In the genomic region with DNA sequence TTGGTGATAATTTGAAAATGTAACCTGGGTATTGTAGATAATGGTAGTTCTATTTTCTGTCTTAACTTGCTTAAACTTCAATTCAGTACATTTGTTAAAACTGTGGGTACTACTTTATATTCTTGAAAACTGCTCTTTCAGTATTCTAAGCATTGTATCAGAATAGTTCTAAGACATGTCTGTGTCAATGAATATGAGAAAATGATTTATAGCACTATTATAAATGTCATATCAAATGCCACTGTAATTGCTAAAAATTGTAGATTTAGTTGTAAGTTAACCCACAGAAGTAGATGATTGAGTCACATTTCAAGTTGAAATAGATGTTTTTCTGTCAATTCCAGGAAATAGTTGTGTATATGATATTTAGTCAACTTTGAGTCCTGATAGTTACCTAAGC, we compare ENCODE assay signal across 11 cellular contexts. TPM values are rescaled to one million over a fixed set of nuclear protein-coding genes. Genes with fewer than 3 reads are reported as not detected.
DNase-seq lines count a peak whose midpoint lies in the region; ATAC-seq, FAIRE-seq and TF ChIP-seq lines count a peak whose summit lies in the region.
"Had no signal": no experiment of that assay in that cellular context is flagged by ENCODE, and none has a peak within 500 bp of the region (broad histone marks: within the 10 kb centered on the region; RNA-seq: fewer than 3 reads in every experiment).

No MANE protein-coding gene starts in this region.

- H3K4me1 Mint-ChIP-seq in endodermal cell: peaks cover 33% of the 10 kb centered on the region

- H3K36me3 ChIP-seq in PC-3 (ENCODE audit: low read depth, low read length) (peaks cover 15% of the 10 kb centered on the region), endodermal cell (ENCODE audit: control insufficient read depth, insufficient read depth, low read length) (peaks cover 40% of the 10 kb centered on the region), parathyroid adenoma (ENCODE audit: control insufficient read depth, insufficient read depth, low read length) (no peaks in the 10 kb centered on the region), neuronal stem cell (replicated peaks in 1 of 2; ENCODE audit: control insufficient read depth in 2 of 2, insufficient read depth in 2 of 2, low read length in 2 of 2) (peaks cover 2 to 35% of the 10 kb centered on the region in 2 donors)

- H4K91ac ChIP-seq in neuronal stem cell (ENCODE audit: low read depth, low read length, poor library complexity): no peak overlapping the region

- peaks cover 27% of the 10 kb centered on the region for H4K20me1 ChIP-seq in PC-3 (ENCODE audit: low read length)

- no peak overlapping the region for H2BK12ac ChIP-seq in neuronal stem cell (ENCODE audit: low read length)

- intact Hi-C loops in PC-3 (cut with micrococcal nuclease): loop anchor here (5.0 kb wide), 2 partner anchors 679 to 811 kb away; no protein-coding TSS in a partner anchor

- H3K79me2 ChIP-seq in PC-3 (ENCODE audit: low read length) (peaks cover 56% of the 10 kb centered on the region), parathyroid adenoma (peaks cover 21% of the 10 kb centered on the region)

- DNase-seq in GM12892 (ENCODE audit: insufficient read length) (no peak), PC-3 (no peak), endodermal cell (no peak), NCI-H2107 (lab: John Stamatoyannopoulos, UW) (no peak), neuronal stem cell (ENCODE audit: low spot score) (no peak)
- DNase-seq in activated effector memory CD4-positive, alpha-beta T cell treated with Interleukin-2 at 50 U/mL for 16 hours: no peak
- DNase-seq: esophagus squamous epithelium, NCI-H526, posterior cingulate gyrus had no signal

- ATAC-seq in PC-3: no peak

- TF ChIP-seq CTCF in PC-3 (conservative IDR thresholded peaks at IDR 0.05; ENCODE audit: low read depth, low read length) (no peak), endodermal cell (conservative IDR thresholded peaks at IDR 0.05) (no peak), parathyroid adenoma (IDR thresholded peaks at IDR 0.05) (no peak)

- peak overlapping the region; percentile 77 for H3K4me3 ChIP-seq in PC-3 (ENCODE audit: low read length)
- H3K4me3 ChIP-seq in endodermal cell (ENCODE audit: low read length): peak overlapping the region; percentile 90
- H3K4me3 ChIP-seq in parathyroid adenoma (ENCODE audit: low read depth, low read length): peak overlapping the region; percentile 76
- peak overlapping the region in 1 of 2 donors; percentile 75 for H3K4me3 ChIP-seq in neuronal stem cell (ENCODE audit: low read length in 2 of 2)

- no peak overlapping the region for H3K18ac ChIP-seq in neuronal stem cell (ENCODE audit: low read length)

- no peaks in the 10 kb centered on the region for H3K27me3 Mint-ChIP-seq in endodermal cell (ENCODE audit: insufficient read depth)

- no peak for TF ChIP-seq POLR2A in GM12892 (IDR thresholded peaks at IDR 0.05; ENCODE audit: low read depth, low read length)

- no peak overlapping the region for H3K23ac ChIP-seq in neuronal stem cell (ENCODE audit: low read depth, low read length, poor library complexity)

- no peak overlapping the region for H4K8ac ChIP-seq in neuronal stem cell (ENCODE audit: low read depth, low read length)

- peak overlapping the region; percentile 83 for H3K4me3 Mint-ChIP-seq in endodermal cell

- no TSS peak for BruUV-seq in PC-3 (replicated peaks; lab: Mats Ljungman, UMichigan)

- H3K4ac ChIP-seq in neuronal stem cell (ENCODE audit: low read length): no peak overlapping the region

- H3K27ac ChIP-seq in PC-3 (ENCODE audit: low read length) (no peak overlapping the region), endodermal cell (ENCODE audit: low read depth, low read length) (no peak overlapping the region), parathyroid adenoma (no peak overlapping the region), neuronal stem cell (replicated peaks; ENCODE audit: low read length) (no peak overlapping the region)

- CTCF ChIA-PET in PC-3 (lab: Charles Lee): interaction anchor here (0.7 kb wide), 1 partner anchor 300 kb away, joined by 3 read pairs; no protein-coding TSS in a partner anchor

- peaks cover 31% of the 10 kb centered on the region for H3K4me1 ChIP-seq in PC-3 (ENCODE audit: insufficient read depth, low read length)
- peaks cover 9% of the 10 kb centered on the region for H3K4me1 ChIP-seq in endodermal cell (ENCODE audit: control insufficient read depth, insufficient read depth, low read length)
- peaks cover 23% of the 10 kb centered on the region for H3K4me1 ChIP-seq in parathyroid adenoma
- peaks cover 3 to 16% of the 10 kb centered on the region in 2 donors for H3K4me1 ChIP-seq in neuronal stem cell (ENCODE audit: control insufficient read depth in 2 of 2, insufficient read depth in 1 of 2, low read depth in 1 of 2, low read length in 2 of 2)

- no peak overlapping the region for H2BK5ac ChIP-seq in neuronal stem cell (ENCODE audit: low read length)

- H3K27me3 ChIP-seq in PC-3 (ENCODE audit: low read length): no peaks in the 10 kb centered on the region
- no peaks in the 10 kb centered on the region for H3K27me3 ChIP-seq in endodermal cell (ENCODE audit: control insufficient read depth, insufficient read depth, low read length, poor library complexity, severe bottlenecking)
- H3K27me3 ChIP-seq in parathyroid adenoma (ENCODE audit: control insufficient read depth, insufficient read depth, low read length): no peaks in the 10 kb centered on the region
- H3K27me3 ChIP-seq in neuronal stem cell (ENCODE audit: control insufficient read depth in 3 of 3, insufficient read depth in 3 of 3, low read depth in 1 of 3, low read length in 3 of 3): peaks cover 0 to 3% (median 0%) of the 10 kb centered on the region in 3 experiments
- H3K27me3 ChIP-seq: esophagus squamous epithelium had no signal

- H3K9me2 ChIP-seq in PC-3 (replicated peaks; ENCODE audit: low read length): no peaks in the 10 kb centered on the region

- H2AK5ac ChIP-seq in neuronal stem cell (ENCODE audit: low read depth, low read length): no peak overlapping the region

- peaks cover 2% of the 10 kb centered on the region for H3K79me1 ChIP-seq in neuronal stem cell (ENCODE audit: low read depth, low read length)

- peak; percentile 53 for FAIRE-seq in GM12892 (lab: Jason Lieb, UNC)
- FAIRE-seq: H54 had no signal

- H2BK120ac ChIP-seq in neuronal stem cell (ENCODE audit: low read depth, low read length): no peak overlapping the region

- H2AFZ ChIP-seq in PC-3 (ENCODE audit: low read length): no peak overlapping the region
- no peak overlapping the region for H2AFZ ChIP-seq in parathyroid adenoma
- H2AFZ ChIP-seq in neuronal stem cell (ENCODE audit: low read length): no peak overlapping the region

- no peak overlapping the region for H3K27ac Mint-ChIP-seq in endodermal cell

- POLR2A ChIA-PET in PC-3 (lab: Charles Lee; ENCODE audit: unreplicated experiment): interaction anchor here (0.6 kb wide), 1 partner anchor 159 kb away, joined by 3 read pairs; no protein-coding TSS in a partner anchor

- H3K4me2 ChIP-seq in PC-3 (ENCODE audit: low read length) (peak overlapping the region; percentile 86), parathyroid adenoma (ENCODE audit: low read length) (peak overlapping the region; percentile 55), neuronal stem cell (ENCODE audit: insufficient read depth, low read length, poor library complexity, severe bottlenecking) (no peak overlapping the region)

- H3K9me3 Mint-ChIP-seq in endodermal cell: no peaks in the 10 kb centered on the region

- H2BK15ac ChIP-seq in neuronal stem cell (ENCODE audit: low read length): no peak overlapping the region

- H3K36me3 Mint-ChIP-seq in endodermal cell (ENCODE audit: low read depth): peaks cover 29% of the 10 kb centered on the region

- H3F3A ChIP-seq in PC-3 (ENCODE audit: low read length, unreplicated experiment): no peaks in the 10 kb centered on the region

- peak overlapping the region; percentile 82 for H3K9ac ChIP-seq in PC-3 (ENCODE audit: low read length)
- H3K9ac ChIP-seq in endodermal cell (ENCODE audit: extremely low read depth, low read length, poor library complexity, severe bottlenecking): peak overlapping the region; percentile 11
- no peak overlapping the region for H3K9ac ChIP-seq in parathyroid adenoma
- H3K9ac ChIP-seq in neuronal stem cell (ENCODE audit: low read depth, low read length, poor library complexity): no peak overlapping the region

- H3K9me3 ChIP-seq in PC-3 (ENCODE audit: low read length) (no peaks in the 10 kb centered on the region), endodermal cell (ENCODE audit: control insufficient read depth, low read length) (no peaks in the 10 kb centered on the region), parathyroid adenoma (ENCODE audit: control insufficient read depth, low read length) (no peaks in the 10 kb centered on the region), neuronal stem cell (replicated peaks in 1 of 2; ENCODE audit: control insufficient read depth in 2 of 2, insufficient read depth in 1 of 2, low read depth in 1 of 2, low read length in 2 of 2) (no peaks in the 10 kb centered on the region)
- H3K9me3 ChIP-seq: esophagus squamous epithelium had no signal

- no peak overlapping the region for H3K14ac ChIP-seq in neuronal stem cell (ENCODE audit: low read length)

RNA-seq across cellular contexts. Expression of a gene that starts 2.4 kb away (rescaled TPM):
- polyA plus RNA-seq in GM12892 (2012; ENCODE audit: missing spikeins): 6.4 TPM
- 23.2 and 31.2 TPM in 2 replicates for total RNA-seq in PC-3 (2014; rRNA removed)
- total RNA-seq in endodermal cell: 10 to 100 TPM; 23.0 to 26.0 TPM
- 17.4 TPM for polyA plus RNA-seq in endodermal cell (2013, experiment 1 of 2)
- polyA plus RNA-seq in endodermal cell (2013, experiment 2 of 2): 12.8 TPM
- polyA plus RNA-seq in neuronal stem cell (2013, experiment 1 of 2): 15.0 TPM
- polyA plus RNA-seq in neuronal stem cell (2013, experiment 2 of 2): 16.4 TPM

Comparison
In these comparisons a context has a peak if more than half of its experiments do, and no peak if none do; other contexts are left out.
1. H3K9ac ChIP-seq: peak in PC-3 (single experiment) and endodermal cell (single experiment); none in parathyroid adenoma (single experiment) and neuronal stem cell (single experiment).